ENCODE assay signal across 1 cellular context in genomic region chr14:35366048-35366428, GRCh38.
A peak's percentile ranks its signal among the peaks of the same experiment; 100 is the strongest.
TF ChIP-seq lines count a peak whose summit lies in the region.

No MANE protein-coding gene starts in this region.

TF ChIP-seq in IMR-90, 13 proteins besides CTCF, POLR2A, EP300 and RAD21:
- TF ChIP-seq FOS (IDR thresholded peaks at IDR 0.05; ENCODE audit: low read depth, low read length) (0 out of 2 replicates have a peak, but pooled peaks have one; percentile 40), RFX5 (IDR thresholded peaks at IDR 0.05; ENCODE audit: low read depth, low read length) (no peak), NFE2L2 (IDR thresholded peaks at IDR 0.05; ENCODE audit: low read depth, low read length) (peak; percentile 37)
